Comparison of ENCODE assay signal across 5 cellular contexts in genomic region chr6:115663681-115664080, GRCh38.
"Had no signal": no experiment of that assay in that cellular context is flagged by ENCODE, and none has a peak within 500 bp of the region (broad histone marks: within the 10 kb centered on the region; RNA-seq: fewer than 3 reads in every experiment).

No MANE protein-coding gene starts in this region.

- H2AFZ ChIP-seq: GM23338 had no signal

- H3K4me2 ChIP-seq: GM23338 had no signal

- DNase-seq: H9, HCEC 1CT, IMR-90 had no signal

- H3K4me3 ChIP-seq: GM23338, K562 had no signal
